ENCODE assay signal across 1 cellular context in the genomic region with DNA sequence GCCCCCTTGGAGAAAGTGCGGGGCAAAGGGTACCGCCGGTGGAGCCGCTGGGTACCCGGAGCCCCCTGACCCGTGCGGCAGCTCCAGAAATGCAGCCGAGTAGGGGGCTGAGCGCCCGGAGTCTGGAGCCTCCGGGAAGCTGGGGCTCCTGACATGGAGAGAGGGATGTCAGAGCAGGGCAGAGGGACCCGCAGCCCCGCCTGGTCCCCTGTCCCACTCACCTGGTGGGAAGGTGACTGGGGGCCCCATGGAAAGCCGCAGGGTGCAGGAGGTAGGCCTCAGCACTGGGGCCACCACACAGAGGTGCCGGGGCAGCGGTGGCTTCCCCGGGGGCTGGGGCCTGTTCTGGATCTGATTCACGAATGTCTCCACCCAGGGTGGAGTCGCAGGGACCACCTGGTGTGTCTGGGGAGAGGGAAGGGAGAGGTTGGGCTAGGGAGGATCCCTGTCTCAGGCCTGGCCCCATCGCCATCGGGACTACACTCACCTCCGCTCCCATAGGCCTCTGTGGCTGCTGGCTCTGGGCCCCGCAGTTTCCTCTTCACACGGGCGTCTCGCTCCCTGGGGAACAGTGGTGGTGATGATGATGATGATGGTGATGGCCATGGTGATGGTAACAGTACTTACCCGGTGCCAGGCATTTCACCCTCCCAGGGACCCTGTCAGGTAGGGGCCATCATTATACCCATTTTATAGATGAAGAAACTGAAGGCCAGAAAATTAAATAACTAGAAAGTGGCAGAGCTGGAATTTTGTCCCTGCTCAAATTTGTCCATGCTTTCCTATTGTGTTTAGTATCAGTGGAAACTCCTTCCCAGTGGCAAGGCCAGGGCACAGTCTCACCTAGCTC.
TF ChIP-seq lines count a peak whose summit lies in the region.

No MANE protein-coding gene starts in this region.

TF ChIP-seq in GM23338, 12 proteins besides CTCF, POLR2A, EP300 and RAD21:
- TF ChIP-seq ETS1 (IDR thresholded peaks at IDR 0.05) (no peak), REST (IDR thresholded peaks at IDR 0.05; ENCODE audit: unreplicated experiment) (no peak), STAT1 (IDR thresholded peaks at IDR 0.05; ENCODE audit: unreplicated experiment) (no peak), POLR2AphosphoS5 (IDR thresholded peaks at IDR 0.05; ENCODE audit: low read depth) (no peak), EZH2 (IDR thresholded peaks at IDR 0.05; ENCODE audit: low read depth, unreplicated experiment) (no peak), ZNF331 (CRISPR knock-in tag; IDR thresholded peaks at IDR 0.05; ENCODE audit: low read depth) (no peak), NANOG (IDR thresholded peaks at IDR 0.05; ENCODE audit: borderline replicate concordance) (no peak), EZH2phosphoT487 (IDR thresholded peaks at IDR 0.05; ENCODE audit: unreplicated experiment) (no peak)
TF ChIP-seq in GM23338: peak in this region for 0.
